In genomic region chr7:157813741-157814661, GRCh38 we compare ENCODE assay signal across 18 cellular contexts.
DNase-seq lines count a peak whose midpoint lies in the region; ATAC-seq, FAIRE-seq and TF ChIP-seq lines count a peak whose summit lies in the region.
"Had no signal": no experiment of that assay in that cellular context is flagged by ENCODE, and none has a peak within 500 bp of the region (broad histone marks: within the 10 kb centered on the region; RNA-seq: fewer than 3 reads in every experiment).

No MANE protein-coding gene starts in this region.

- H3K36me3 ChIP-seq in H1 (ENCODE audit: control insufficient read depth in 2 of 4, insufficient read depth in 4 of 4, low read length in 3 of 4) (no peaks in the 10 kb centered on the region; a peak in 1 of 8 replicates), neuronal stem cell (replicated peaks in 1 of 2; ENCODE audit: control insufficient read depth in 2 of 2, insufficient read depth in 2 of 2, low read length in 2 of 2) (peaks cover 0 to 2% of the 10 kb centered on the region in 2 donors), aorta (ENCODE audit: control insufficient read depth in 1 of 2, insufficient read depth in 2 of 2, low read length in 1 of 2) (no peaks in the 10 kb centered on the region)
- H3K36me3 ChIP-seq: BLaER1 had no signal

- no peak overlapping the region for H3K4me3 Mint-ChIP-seq in mesothelial cell of epicardium
- H3K4me3 Mint-ChIP-seq: CD8-positive, alpha-beta memory T cell had no signal

- peak; percentile 7 for DNase-seq in activated CD8-positive, alpha-beta memory T cell treated with anti-CD3 and anti-CD28 coated beads, Interleukin-2, amount 50 U/mL, for 4 hours
- no peak for DNase-seq in activated CD8-positive, alpha-beta memory T cell treated with anti-CD3 and anti-CD28 coated beads for 24 hours
- no peak for DNase-seq in H1 (ENCODE audit: low read depth in 1 of 2, low spot score in 2 of 2)
- no peak for DNase-seq in neuronal stem cell (ENCODE audit: low spot score)
- DNase-seq in aorta = peak; percentile 29 to 51
- DNase-seq in activated effector memory CD4-positive, alpha-beta T cell treated with anti-CD3 and anti-CD28 coated beads, Interleukin-2, amount 50 U/mL, for 16 hours = no peak
- no peak for DNase-seq in mesothelial cell of epicardium (ENCODE audit: low spot score in 2 of 2, unreplicated experiment in 2 of 2)
- DNase-seq: AML-193; Caco-2; CD8-positive, alpha-beta memory T cell; DND-41; GDM1 had no signal

- POLR2A ChIA-PET in H1 (lab: Charles Lee; ENCODE audit: partially characterized antibody) = no interaction called here

- H4K91ac ChIP-seq in H1 (replicated peaks; ENCODE audit: insufficient read length, low read length) = no peak overlapping the region
- peak overlapping the region; percentile 67 for H4K91ac ChIP-seq in neuronal stem cell (ENCODE audit: low read depth, low read length, poor library complexity)

- H3K79me1 ChIP-seq in H1 (ENCODE audit: low read depth, low read length) = no peaks in the 10 kb centered on the region
- H3K79me1 ChIP-seq in neuronal stem cell (ENCODE audit: low read depth, low read length) = peaks cover 3% of the 10 kb centered on the region

- H3K14ac ChIP-seq in H1 (ENCODE audit: insufficient read length) (no peak overlapping the region), neuronal stem cell (ENCODE audit: low read length) (no peak overlapping the region)

- H3K9ac ChIP-seq in H1 (replicated peaks in 1 of 4; ENCODE audit: extremely low read depth in 1 of 4, low read depth in 3 of 4, low read length in 3 of 4) = no peak overlapping the region
- H3K9ac ChIP-seq in neuronal stem cell (ENCODE audit: low read depth, low read length, poor library complexity) = peak overlapping the region; percentile 31
- H3K9ac ChIP-seq: BLaER1 had no signal

- 90% methylated on average over 30 of the region's 46 CpGs; no CpG with 5 or more reads in 1 of the 2 experiments for WGBS in H1 (ENCODE audit: extremely low coverage in 1 of 2, insufficient coverage in 1 of 2, insufficient read length in 1 of 2, insufficient replicate concordance in 2 of 2, low coverage in 1 of 2, low lambda C conversion rate in 2 of 2, missing lambda C conversion rate in 1 of 2), 2 experiments
- WGBS in neuronal stem cell (ENCODE audit: extremely low coverage in 2 of 2, insufficient read length in 2 of 2, insufficient replicate concordance in 1 of 2), 2 donors = no CpG with 5 or more reads among the region's 46 CpGs
- 86 to 88% methylated on average over 44 to 46 of the region's 46 CpGs for WGBS in aorta, 2 donors

- no peaks in the 10 kb centered on the region for H3K4me1 Mint-ChIP-seq in mesothelial cell of epicardium
- H3K4me1 Mint-ChIP-seq: CD8-positive, alpha-beta memory T cell had no signal

- H3K23ac ChIP-seq in H1 (ENCODE audit: insufficient read length) = no peak overlapping the region
- H3K23ac ChIP-seq in neuronal stem cell (ENCODE audit: low read depth, low read length, poor library complexity) = peak overlapping the region; percentile 92

- H2AFZ ChIP-seq in H1 (ENCODE audit: low read length) (no peak overlapping the region), neuronal stem cell (ENCODE audit: low read length) (no peak overlapping the region)

- H2AK5ac ChIP-seq in H1 (ENCODE audit: low read depth, low read length) (no peak overlapping the region), neuronal stem cell (ENCODE audit: low read depth, low read length) (peak overlapping the region; percentile 96)

- TF ChIP-seq CTCF in H1 (IDR thresholded peaks at IDR 0.05; ENCODE audit: control extremely low read depth in 1 of 3, insufficient read depth in 1 of 3, low read depth in 1 of 3, low read length in 3 of 3) (no peak), mesothelial cell of epicardium (IDR thresholded peaks at IDR 0.05; ENCODE audit: unreplicated experiment) (no peak)

- no peak overlapping the region for H3K4me2 ChIP-seq in H1 (ENCODE audit: insufficient read depth in 1 of 2, low read depth in 2 of 2, low read length in 2 of 2)
- H3K4me2 ChIP-seq in neuronal stem cell (ENCODE audit: insufficient read depth, low read length, poor library complexity, severe bottlenecking) = no peak overlapping the region
- H3K4me2 ChIP-seq: BLaER1 had no signal

- no peak for TF ChIP-seq POLR2A in H1 (IDR thresholded peaks at IDR 0.05; ENCODE audit: control extremely low read depth in 1 of 2, low read depth in 2 of 2, low read length in 2 of 2)

- peaks cover 6% of the 10 kb centered on the region for H3K23me2 ChIP-seq in H1 (ENCODE audit: low read depth, low read length)

- H3K4me3 ChIP-seq in H1 (ENCODE audit: extremely low read depth in 1 of 4, insufficient read depth in 2 of 4, low read depth in 3 of 4, low read length in 4 of 4) (no peak overlapping the region), neuronal stem cell (ENCODE audit: low read length in 2 of 2) (peak overlapping the region in 1 of 2 donors; percentile 22), aorta (ENCODE audit: low read length in 2 of 2) (no peak overlapping the region)
- H3K4me3 ChIP-seq: BLaER1 had no signal

- CTCF ChIA-PET in H1 (lab: Charles Lee; ENCODE audit: partially characterized antibody) = interaction anchor here (0.7 to 1.1 kb wide), 2 partner anchors 9 to 62 kb away, joined by 3 read pairs; no protein-coding TSS in a partner anchor

- H3K36me3 Mint-ChIP-seq in mesothelial cell of epicardium = no peaks in the 10 kb centered on the region
- H3K36me3 Mint-ChIP-seq: CD8-positive, alpha-beta memory T cell had no signal

- peak overlapping the region; percentile 75; the same call in 1 of the 2 replicates for H2BK12ac ChIP-seq in H1 (ENCODE audit: low read depth, low read length)
- peak overlapping the region; percentile 98 for H2BK12ac ChIP-seq in neuronal stem cell (ENCODE audit: low read length)

- H3K9me3 Mint-ChIP-seq in mesothelial cell of epicardium = no peaks in the 10 kb centered on the region
- H3K9me3 Mint-ChIP-seq: CD8-positive, alpha-beta memory T cell had no signal

- FAIRE-seq in H1 (lab: Jason Lieb, UNC) = no peak
- FAIRE-seq: GM12892 had no signal

- H3K9me3 ChIP-seq in H1 (ENCODE audit: insufficient read depth in 2 of 2, low read depth in 1 of 2, low read length in 1 of 2) = peaks cover 9 to 18% of the 10 kb centered on the region in 2 experiments
- H3K9me3 ChIP-seq in neuronal stem cell (replicated peaks in 1 of 2; ENCODE audit: control insufficient read depth in 2 of 2, insufficient read depth in 1 of 2, low read depth in 1 of 2, low read length in 2 of 2) = peaks cover 15 to 17% of the 10 kb centered on the region in 2 donors
- H3K9me3 ChIP-seq in aorta (ENCODE audit: control insufficient read depth, low read length) = peaks cover 2% of the 10 kb centered on the region

- H3K79me2 ChIP-seq in H1 (ENCODE audit: control insufficient read depth in 1 of 2, insufficient read depth in 2 of 2, low read length in 2 of 2) = no peaks in the 10 kb centered on the region

- peaks cover 1% of the 10 kb centered on the region for H3K27me3 Mint-ChIP-seq in mesothelial cell of epicardium (ENCODE audit: low read depth)

- no peak overlapping the region; the same call in 1 of the 2 replicates for H4K8ac ChIP-seq in H1 (ENCODE audit: extremely low read depth, insufficient read depth, low read length)
- no peak overlapping the region for H4K8ac ChIP-seq in neuronal stem cell (ENCODE audit: low read depth, low read length)

- H3K27ac ChIP-seq in H1 (ENCODE audit: low read depth, low read length) (no peak overlapping the region), neuronal stem cell (replicated peaks; ENCODE audit: low read length) (no peak overlapping the region), aorta (ENCODE audit: low read depth in 1 of 2, low read length in 2 of 2) (no peak overlapping the region)
- H3K27ac ChIP-seq: 22Rv1, BLaER1, HL-60 had no signal

- H3K4me1 ChIP-seq in H1 (replicated peaks in 1 of 4; ENCODE audit: control insufficient read depth in 3 of 4, insufficient read depth in 4 of 4, low read length in 3 of 4) (no peaks in the 10 kb centered on the region; a peak in 1 of 7 replicates), neuronal stem cell (ENCODE audit: control insufficient read depth in 2 of 2, insufficient read depth in 1 of 2, low read depth in 1 of 2, low read length in 2 of 2) (peaks cover 21 to 28% of the 10 kb centered on the region in 2 donors), aorta (ENCODE audit: control insufficient read depth in 1 of 2, insufficient read depth in 2 of 2, low read length in 2 of 2) (no peaks in the 10 kb centered on the region)
- H3K4me1 ChIP-seq: BLaER1, Caco-2 had no signal

- TF ChIP-seq EP300 in H1 (IDR thresholded peaks at IDR 0.05; ENCODE audit: borderline replicate concordance in 1 of 2, low read depth in 2 of 2, low read length in 2 of 2) = no peak

- no peak for TF ChIP-seq RAD21 in H1 (IDR thresholded peaks at IDR 0.05 in 1 of 2, conservative IDR thresholded peaks at IDR 0.05 in 1 of 2; ENCODE audit: low read depth in 2 of 2, low read length in 2 of 2)

- H3K27me3 ChIP-seq in H1 (replicated peaks in 1 of 4; ENCODE audit: control insufficient read depth in 3 of 4, extremely low read depth in 1 of 4, insufficient read depth in 3 of 4, low read length in 3 of 4) (no peaks in the 10 kb centered on the region), neuronal stem cell (ENCODE audit: control insufficient read depth in 3 of 3, insufficient read depth in 3 of 3, low read depth in 1 of 3, low read length in 3 of 3) (no peaks in the 10 kb centered on the region), aorta (ENCODE audit: control insufficient read depth in 1 of 2, insufficient read depth in 2 of 2, low read length in 1 of 2) (no peaks in the 10 kb centered on the region)
- H3K27me3 ChIP-seq: BLaER1 had no signal

- no peak overlapping the region for H3K4ac ChIP-seq in H1 (replicated peaks; ENCODE audit: insufficient read length, low read depth, low read length)
- no peak overlapping the region for H3K4ac ChIP-seq in neuronal stem cell (ENCODE audit: low read length)

- H3K56ac ChIP-seq in H1 (replicated peaks; ENCODE audit: insufficient read length, low read depth, low read length) = no peak overlapping the region

- ATAC-seq in aorta (ENCODE audit: low FRiP score) = no peak
- ATAC-seq in activated CD4-positive, CD25-positive, alpha-beta regulatory T cell treated with anti-CD3 and anti-CD28 coated beads, Interleukin-2, amount 50 U/mL, for 24 hours = no peak
- ATAC-seq: HCT116 had no signal

- H3K27ac Mint-ChIP-seq in mesothelial cell of epicardium = no peak overlapping the region
- H3K27ac Mint-ChIP-seq: CD8-positive, alpha-beta memory T cell had no signal

- H4K20me1 ChIP-seq in H1 (replicated peaks in 1 of 2; ENCODE audit: control insufficient read depth in 1 of 2, insufficient read depth in 2 of 2, low read length in 2 of 2) = peaks cover 0 to 3% of the 10 kb centered on the region in 2 experiments
- H4K20me1 ChIP-seq: BLaER1 had no signal

- H2BK120ac ChIP-seq in H1 (replicated peaks; ENCODE audit: low read depth, low read length) (no peak overlapping the region), neuronal stem cell (ENCODE audit: low read depth, low read length) (peak overlapping the region; percentile 52)

- intact Hi-C loops in aorta (cut with DNase I) = no loop called here

- no peak overlapping the region for H2BK15ac ChIP-seq in H1 (ENCODE audit: low read length)
- H2BK15ac ChIP-seq in neuronal stem cell (ENCODE audit: low read length) = peak overlapping the region; percentile 87

- H3K18ac ChIP-seq in H1 (ENCODE audit: extremely low read depth, low read length) (no peak overlapping the region), neuronal stem cell (ENCODE audit: low read length) (peak overlapping the region; percentile 93)

- H4K5ac ChIP-seq in H1 (ENCODE audit: insufficient read length, low read depth, low read length) = no peak overlapping the region

- no peak overlapping the region for H2BK20ac ChIP-seq in H1 (ENCODE audit: low read length)

- H2BK5ac ChIP-seq in H1 (ENCODE audit: low read depth, low read length) (no peak overlapping the region), neuronal stem cell (ENCODE audit: low read length) (peak overlapping the region; percentile 49)

Comparison
In these comparisons a context has a peak if more than half of its experiments do, and no peak if none do; other contexts are left out.
1. DNase-seq: peak in activated CD8-positive, alpha-beta memory T cell treated with anti-CD3 and anti-CD28 coated beads, Interleukin-2, amount 50 U/mL, for 4 hours (single experiment) and aorta (2 of 2); none in activated CD8-positive, alpha-beta memory T cell treated with anti-CD3 and anti-CD28 coated beads for 24 hours (single experiment), H1 (0 of 2), neuronal stem cell (single experiment), activated effector memory CD4-positive, alpha-beta T cell treated with anti-CD3 and anti-CD28 coated beads, Interleukin-2, amount 50 U/mL, for 16 hours (single experiment) and mesothelial cell of epicardium (0 of 2).